Comparison of ENCODE assay signal across 11 cellular contexts in genomic region chr14:102262894-102263462, GRCh38. TPM values are rescaled to one million over a fixed set of nuclear protein-coding genes. Genes with fewer than 3 reads are reported as not detected.
DNase-seq lines count a peak whose midpoint lies in the region; ATAC-seq and TF ChIP-seq lines count a peak whose summit lies in the region.
"Had no signal": no experiment of that assay in that cellular context is flagged by ENCODE, and none has a peak within 500 bp of the region (broad histone marks: within the 10 kb centered on the region; RNA-seq: fewer than 3 reads in every experiment).

No MANE protein-coding gene starts in this region.

- H3K36me3 ChIP-seq in RWPE2 (ENCODE audit: low read depth) = peaks cover 6% of the 10 kb centered on the region; the same call in 1 of the 2 replicates
- no peaks in the 10 kb centered on the region for H3K36me3 ChIP-seq in tibial nerve

- no peak for TF ChIP-seq POLR2A in tibial nerve (IDR thresholded peaks at IDR 0.05)

- 29 to 46% methylated on average over 7 of the region's 7 CpGs for WGBS in tibial nerve, 2 donors

- H3K4me3 Mint-ChIP-seq in glutamatergic neuron (ENCODE audit: unreplicated experiment) = no peak overlapping the region
- H3K4me3 Mint-ChIP-seq: naive B cell had no signal

- H3K9me3 Mint-ChIP-seq in glutamatergic neuron (ENCODE audit: unreplicated experiment) = no peaks in the 10 kb centered on the region
- H3K9me3 Mint-ChIP-seq: naive B cell had no signal

- DNase-seq in NCI-H1417 (lab: John Stamatoyannopoulos, UW) = peak in 2 of 3 experiments; percentile 79 to 87
- DNase-seq in NCI-H1417 treated with DMSO at 0.1 percent for 48 hours (lab: John Stamatoyannopoulos, UW) = no peak
- peak; percentile 88 for DNase-seq in RWPE2 (ENCODE audit: low spot score)
- peak; percentile 64 for DNase-seq in glutamatergic neuron
- DNase-seq in substantia nigra (lab: John Stamatoyannopoulos, UW) = peak in 13 of 49 donors; percentile 3 to 38 (median 8)
- DNase-seq in tibial nerve (ENCODE audit: low spot score in 2 of 2) = no peak
- DNase-seq in HCEC 1CT = no peak
- DNase-seq in UCSD-AML1 (lab: John Stamatoyannopoulos, UW; ENCODE audit: unreplicated experiment) = no peak
- DNase-seq: naive B cell, NCI-H510A had no signal

- H3K4me1 ChIP-seq in RWPE2 (ENCODE audit: insufficient read depth, poor library complexity, severe bottlenecking) (peaks cover 19% of the 10 kb centered on the region), tibial nerve (peaks cover 0 to 27% (median 0%) of the 10 kb centered on the region in 4 donors)

- H3K27ac ChIP-seq in RWPE2 (ENCODE audit: poor library complexity, severe bottlenecking) (peak overlapping the region; percentile 95), substantia nigra (ENCODE audit: low read depth, low read length, poor library complexity, severe bottlenecking) (peak overlapping the region; percentile 68), tibial nerve (peak overlapping the region in 2 of 4 donors; percentile 28 to 58)
- H3K27ac ChIP-seq: 22Rv1 had no signal

- peaks cover 2% of the 10 kb centered on the region for H3K4me1 Mint-ChIP-seq in glutamatergic neuron (ENCODE audit: low read depth, unreplicated experiment)
- H3K4me1 Mint-ChIP-seq: naive B cell had no signal

- H3K9me3 ChIP-seq in RWPE2 (ENCODE audit: severe bottlenecking) = no peaks in the 10 kb centered on the region
- H3K9me3 ChIP-seq in tibial nerve = no peaks in the 10 kb centered on the region

- H3K27me3 ChIP-seq in RWPE2 (ENCODE audit: insufficient read depth, poor library complexity, severe bottlenecking) (no peaks in the 10 kb centered on the region), tibial nerve (no peaks in the 10 kb centered on the region)

- H3K27ac Mint-ChIP-seq in glutamatergic neuron (ENCODE audit: unreplicated experiment) = peak overlapping the region; percentile 53
- H3K27ac Mint-ChIP-seq: naive B cell had no signal

- H3K27me3 Mint-ChIP-seq in glutamatergic neuron (ENCODE audit: unreplicated experiment) = peaks cover 2% of the 10 kb centered on the region

- peaks cover 6% of the 10 kb centered on the region for H3K36me3 Mint-ChIP-seq in glutamatergic neuron (ENCODE audit: unreplicated experiment)

- no peak for TF ChIP-seq CTCF in RWPE2 (IDR thresholded peaks at IDR 0.05; ENCODE audit: poor library complexity, severe bottlenecking)
- TF ChIP-seq CTCF in glutamatergic neuron (IDR thresholded peaks at IDR 0.05; ENCODE audit: partially characterized antibody, unreplicated experiment) = no peak
- no peak for TF ChIP-seq CTCF in tibial nerve (IDR thresholded peaks at IDR 0.05)

- H3K4me3 ChIP-seq in RWPE2 (ENCODE audit: severe bottlenecking) (no peak overlapping the region), tibial nerve (no peak overlapping the region)

- TF ChIP-seq EP300 in tibial nerve (IDR thresholded peaks at IDR 0.05) = no peak

- ATAC-seq in RWPE2 (ENCODE audit: low read depth) = peak; percentile 93

RNA-seq across cellular contexts. Expression of gene MOK, which starts 42.0 kb away (rescaled TPM):
- 6.5 TPM for total RNA-seq in glutamatergic neuron (ENCODE audit: unreplicated experiment)
- total RNA-seq in tibial nerve = 10 to 100 TPM; 27.6 to 29.3 (median 28.8) TPM

RNA-seq across cellular contexts. Expression of gene ZNF839, which starts 56.6 kb away (rescaled TPM):
- total RNA-seq in glutamatergic neuron (ENCODE audit: unreplicated experiment) = 13.6 TPM
- 10 to 100 TPM; 10.6 to 19.9 (median 13.8) TPM for total RNA-seq in tibial nerve

Comparison
In these comparisons a context has a peak if more than half of its experiments do, and no peak if none do; other contexts are left out.
1. DNase-seq: peak in NCI-H1417 (2 of 3), RWPE2 (single experiment) and glutamatergic neuron (single experiment); none in NCI-H1417 treated with DMSO at 0.1 percent for 48 hours (single experiment), tibial nerve (0 of 2), HCEC 1CT (single experiment) and UCSD-AML1 (single experiment).